In genomic region chr3:24141548-24141947, GRCh38 we compare ENCODE assay signal across 20 cellular contexts.
DNase-seq lines count a peak whose midpoint lies in the region; ATAC-seq and TF ChIP-seq lines count a peak whose summit lies in the region.
"Had no signal": no experiment of that assay in that cellular context is flagged by ENCODE, and none has a peak within 500 bp of the region (broad histone marks: within the 10 kb centered on the region; RNA-seq: fewer than 3 reads in every experiment).

No MANE protein-coding gene starts in this region.

- H4K20me1 ChIP-seq in hepatocyte (ENCODE audit: insufficient read depth, poor library complexity, severe bottlenecking): no peaks in the 10 kb centered on the region

- peaks cover 48% of the 10 kb centered on the region for H3K4me1 ChIP-seq in hepatocyte (ENCODE audit: insufficient read depth)
- peaks cover 27% of the 10 kb centered on the region for H3K4me1 ChIP-seq in rectal smooth muscle tissue (ENCODE audit: control insufficient read depth, insufficient read depth, low read length)
- H3K4me1 ChIP-seq in transverse colon: peaks cover 0 to 23% (median 5%) of the 10 kb centered on the region in 4 donors

- TF ChIP-seq EP300 in transverse colon (IDR thresholded peaks at IDR 0.05; ENCODE audit: low read depth): no peak

- TF ChIP-seq CTCF in VCaP (conservative IDR thresholded peaks at IDR 0.05) (no peak), hepatocyte (IDR thresholded peaks at IDR 0.05; ENCODE audit: poor library complexity) (no peak), transverse colon (IDR thresholded peaks at IDR 0.05) (no peak)

- no peak overlapping the region for H3K4me3 ChIP-seq in hepatocyte
- no peak overlapping the region for H3K4me3 ChIP-seq in rectal smooth muscle tissue (ENCODE audit: low read length)
- no peak overlapping the region for H3K4me3 ChIP-seq in transverse colon
- H3K4me3 ChIP-seq: A549, GM12878 had no signal

- H2AFZ ChIP-seq in hepatocyte: no peak overlapping the region

- H3K9ac ChIP-seq in rectal smooth muscle tissue (ENCODE audit: low read length): no peak overlapping the region

- H3K36me3 ChIP-seq in hepatocyte (replicated peaks; ENCODE audit: insufficient read depth, low read depth) (no peaks in the 10 kb centered on the region), rectal smooth muscle tissue (ENCODE audit: control insufficient read depth, insufficient read depth, low read length) (no peaks in the 10 kb centered on the region), transverse colon (no peaks in the 10 kb centered on the region)

- 65% methylated on average over 2 of the region's 2 CpGs for WGBS in hepatocyte (ENCODE audit: low lambda C conversion rate, missing lambda C conversion rate)
- 42 to 73% methylated on average over 2 of the region's 2 CpGs for WGBS in transverse colon (ENCODE audit: low coverage in 1 of 2), 2 donors

- H3K9me3 ChIP-seq in hepatocyte (ENCODE audit: low read depth): no peaks in the 10 kb centered on the region
- H3K9me3 ChIP-seq in transverse colon: no peaks in the 10 kb centered on the region
- H3K9me3 ChIP-seq: A549 had no signal

- peak overlapping the region; percentile 88 for H3K27ac ChIP-seq in VCaP
- H3K27ac ChIP-seq in hepatocyte: peak overlapping the region; percentile 81
- peak overlapping the region; percentile 59 for H3K27ac ChIP-seq in rectal smooth muscle tissue (ENCODE audit: low read depth, low read length)
- peak overlapping the region; percentile 57 to 71 (median 66) for H3K27ac ChIP-seq in transverse colon
- H3K27ac ChIP-seq: A549 had no signal

- H3K4me2 ChIP-seq in hepatocyte: no peak overlapping the region
- H3K4me2 ChIP-seq: A549 had no signal

- in situ Hi-C loops in transverse colon (cut with MboI; ENCODE audit: low pct_ligation_motif_present in 1 of 4, low pct_unique_long_range_greater_than_20kb in 1 of 4, low sequenced_read_pairs in 3 of 4): no loop called here

- no peaks in the 10 kb centered on the region for H3K79me2 ChIP-seq in hepatocyte

- no peak for ATAC-seq in HG02642 (IDR thresholded peaks at IDR 0.05; ENCODE audit: poor library complexity, unreplicated experiment)
- no peak for ATAC-seq in HG03432 (IDR thresholded peaks at IDR 0.05; ENCODE audit: unreplicated experiment)
- ATAC-seq: A549; CD8-positive, alpha-beta T cell; GM12878; HepG2 had no signal

- DNase-seq in hepatocyte (ENCODE audit: low spot score) (no peak), transverse colon (no peak), head of caudate nucleus (no peak), GM19238 (ENCODE audit: insufficient read length, low spot score) (no peak)
- DNase-seq: AML-193; CD8-positive, alpha-beta T cell; COR-L47; DMS 273 treated with DMSO at 0.1 percent for 48 hours; DMS53; DND-41; EL; H9; KBM-7 had no signal

- no peaks in the 10 kb centered on the region for H3K9me2 ChIP-seq in hepatocyte (replicated peaks; ENCODE audit: insufficient read depth)

- no peaks in the 10 kb centered on the region for H3K27me3 ChIP-seq in hepatocyte
- H3K27me3 ChIP-seq in rectal smooth muscle tissue (ENCODE audit: control insufficient read depth, insufficient read depth, low read length): no peaks in the 10 kb centered on the region
- no peaks in the 10 kb centered on the region for H3K27me3 ChIP-seq in transverse colon

- intact Hi-C loops in transverse colon (cut with DNase I; ENCODE audit: low total_unique reads) (loop anchor here (5.0 kb wide), 1 partner anchor 266 kb away; no protein-coding TSS in a partner anchor), head of caudate nucleus (cut with DNase I) (no loop called here)

- no peak for TF ChIP-seq POLR2A in transverse colon (IDR thresholded peaks at IDR 0.05)
